In the genomic region with DNA sequence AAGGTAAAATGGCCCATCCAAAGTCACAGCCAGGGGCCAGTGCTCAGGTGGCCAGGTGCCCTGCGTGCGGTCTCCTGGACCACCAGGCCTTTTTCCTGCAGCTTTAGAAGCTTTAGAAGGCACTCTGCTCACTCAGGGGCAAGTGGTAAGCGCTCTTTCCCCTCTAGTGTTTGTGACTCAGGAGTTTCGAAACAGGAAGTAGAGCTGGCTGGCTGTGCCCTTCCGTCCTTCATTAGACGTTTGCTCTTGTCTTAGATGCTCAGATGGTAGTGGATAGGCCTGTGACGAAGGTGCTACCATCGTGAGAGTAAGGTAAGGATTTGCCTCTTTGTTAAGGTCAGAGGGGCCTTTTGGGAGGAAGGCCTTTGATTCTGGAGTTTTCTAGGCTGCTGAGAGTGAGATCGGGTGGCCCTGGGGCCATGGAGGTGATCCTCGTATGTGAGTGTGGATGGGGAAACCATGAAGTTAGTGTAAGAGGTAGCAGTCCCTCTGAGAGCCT, we compare ENCODE assay signal across 8 cellular contexts. TPM values are rescaled to one million over a fixed set of nuclear protein-coding genes. Genes with fewer than 3 reads are reported as not detected.
A peak's percentile ranks its signal among the peaks of the same experiment; 100 is the strongest.
DNase-seq lines count a peak whose midpoint lies in the region; ATAC-seq and TF ChIP-seq lines count a peak whose summit lies in the region.

A gene (plus strand): TSS at position 235 of the 499 bp plus-strand sequence. CDS start 5,951 bp downstream, outside the sequence.

- WGBS in body of pancreas, 2 donors: 71 to 85% methylated on average over 10 of the region's 10 CpGs

- intact Hi-C loops in body of pancreas (cut with DNase I) (no loop called here), lower lobe of right lung (cut with DNase I) (no loop called here)

- H3K27ac Mint-ChIP-seq in stimulated activated memory B cell treated with anti-CD40 and anti-IgM and Interleukin-4, amounts not matched to agents 10 μg/mL and 1 μg/mL and 100 μg/mL, for 72 hours: peak within 1 kb of the TSS; percentile 95

- peak; percentile 72 for DNase-seq in GDM1 (lab: John Stamatoyannopoulos, UW)
- peak; percentile 61 for DNase-seq in T-helper 9 cell
- DNase-seq in body of pancreas: peak in 1 of 4 donors; percentile 55
- DNase-seq in lower lobe of right lung: peak; percentile 64
- no peak for DNase-seq in amniotic stem cell (lab: John Stamatoyannopoulos, UW)
- no peak for DNase-seq in NCI-H510A treated with DMSO at 0.1 percent for 48 hours (lab: John Stamatoyannopoulos, UW)

- H3K4me3 ChIP-seq in body of pancreas (no peak within 1 kb of the TSS), lower lobe of right lung (peak within 1 kb of the TSS; percentile 65)

- H3K36me3 Mint-ChIP-seq in stimulated activated memory B cell treated with anti-CD40 and anti-IgM and Interleukin-4, amounts not matched to agents 10 μg/mL and 1 μg/mL and 100 μg/mL, for 72 hours: peaks cover 5% of the 10 kb centered on the region

- H3K27me3 ChIP-seq in body of pancreas (no peaks in the 10 kb centered on the region), lower lobe of right lung (ENCODE audit: low read depth) (no peaks in the 10 kb centered on the region)

- H3K36me3 ChIP-seq in body of pancreas (replicated peaks in 1 of 2; ENCODE audit: insufficient read depth in 1 of 2, low read depth in 2 of 2): no peaks in the 10 kb centered on the region
- no peaks in the 10 kb centered on the region for H3K36me3 ChIP-seq in lower lobe of right lung

- ATAC-seq in HG03521 (IDR thresholded peaks at IDR 0.05; ENCODE audit: unreplicated experiment) (peak; percentile 28), body of pancreas (no peak), lower lobe of right lung (peak; percentile 62 to 65)
- peak; percentile 76 for ATAC-seq in stimulated activated memory B cell treated with anti-CD40 and anti-IgM and Interleukin-4, amounts not matched to agents 10 μg/mL and 1 μg/mL and 100 μg/mL, for 72 hours

- no peaks in the 10 kb centered on the region for H3K9me3 ChIP-seq in body of pancreas
- H3K9me3 ChIP-seq in lower lobe of right lung: no peaks in the 10 kb centered on the region

- peaks cover 16% of the 10 kb centered on the region for H3K4me1 ChIP-seq in body of pancreas
- H3K4me1 ChIP-seq in lower lobe of right lung: peaks cover 60% of the 10 kb centered on the region

- TF ChIP-seq POLR2A in body of pancreas (IDR thresholded peaks at IDR 0.05): peak in 2 of 3 donors; percentile 36 to 45

- TF ChIP-seq CTCF in body of pancreas (IDR thresholded peaks at IDR 0.05): no peak
- TF ChIP-seq CTCF in lower lobe of right lung (IDR thresholded peaks at IDR 0.05): no peak

- H3K9me3 Mint-ChIP-seq in stimulated activated memory B cell treated with anti-CD40 and anti-IgM and Interleukin-4, amounts not matched to agents 10 μg/mL and 1 μg/mL and 100 μg/mL, for 72 hours: no peaks in the 10 kb centered on the region

- H3K27ac ChIP-seq in body of pancreas (peak within 1 kb of the TSS in 2 of 4 donors; percentile 22 to 95), lower lobe of right lung (peak within 1 kb of the TSS; percentile 89)

- H3K4me1 Mint-ChIP-seq in stimulated activated memory B cell treated with anti-CD40 and anti-IgM and Interleukin-4, amounts not matched to agents 10 μg/mL and 1 μg/mL and 100 μg/mL, for 72 hours: peaks cover 71% of the 10 kb centered on the region

- H3K4me3 Mint-ChIP-seq in stimulated activated memory B cell treated with anti-CD40 and anti-IgM and Interleukin-4, amounts not matched to agents 10 μg/mL and 1 μg/mL and 100 μg/mL, for 72 hours: peak within 1 kb of the TSS; percentile 98

- no peaks in the 10 kb centered on the region for H3K27me3 Mint-ChIP-seq in stimulated activated memory B cell treated with anti-CD40 and anti-IgM and Interleukin-4, amounts not matched to agents 10 μg/mL and 1 μg/mL and 100 μg/mL, for 72 hours

RNA-seq across cellular contexts. Expression of the gene that starts here (rescaled TPM):
- total RNA-seq in body of pancreas (100 to 1,000 TPM in 1 of 2 donors, 10 to 100 TPM in 1; 13.2 to 161 TPM), lower lobe of right lung (44.2 TPM)

Comparison
In these comparisons a context has a peak if more than half of its experiments do, and no peak if none do; other contexts are left out.
1. DNase-seq: peak in GDM1 (single experiment), T-helper 9 cell (single experiment) and lower lobe of right lung (single experiment); none in amniotic stem cell (single experiment) and NCI-H510A treated with DMSO at 0.1 percent for 48 hours (single experiment).